15 cellular contexts compared by ENCODE assay signal in genomic region chr11:14687943-14688627, GRCh38. TPM values are rescaled to one million over a fixed set of nuclear protein-coding genes. Genes with fewer than 3 reads are reported as not detected.
DNase-seq lines count a peak whose midpoint lies in the region; ATAC-seq and TF ChIP-seq lines count a peak whose summit lies in the region.
"Had no signal": no experiment of that assay in that cellular context is flagged by ENCODE, and none has a peak within 500 bp of the region (broad histone marks: within the 10 kb centered on the region; RNA-seq: fewer than 3 reads in every experiment).

No MANE protein-coding gene starts in this region.

- intact Hi-C loops in CD8-positive, alpha-beta T cell (cut with DNase I, micrococcal nuclease) = no loop called here
- intact Hi-C loops in testis (cut with DNase I; ENCODE audit: low total_unique reads) = no loop called here

- H3K9me3 Mint-ChIP-seq in CD4-positive, CD25-positive, alpha-beta regulatory T cell = peaks cover 0 to 6% (median 3%) of the 10 kb centered on the region in 7 donors
- H3K9me3 Mint-ChIP-seq in CD8-positive, alpha-beta T cell = peaks cover 24% of the 10 kb centered on the region

- no peaks in the 10 kb centered on the region for H3K27me3 ChIP-seq in CD4-positive, CD25-positive, alpha-beta regulatory T cell (ENCODE audit: control insufficient read depth, insufficient read depth, low read length)
- no peaks in the 10 kb centered on the region for H3K27me3 ChIP-seq in CD8-positive, alpha-beta T cell (ENCODE audit: insufficient read depth, low read length)
- no peaks in the 10 kb centered on the region for H3K27me3 ChIP-seq in endocrine pancreas (ENCODE audit: control insufficient read depth, insufficient read depth, low read length)
- no peaks in the 10 kb centered on the region for H3K27me3 ChIP-seq in testis
- H3K27me3 ChIP-seq: ascending aorta, BLaER1, thyroid gland had no signal

- peaks cover 20% of the 10 kb centered on the region for H3K36me3 ChIP-seq in CD4-positive, CD25-positive, alpha-beta regulatory T cell (ENCODE audit: control insufficient read depth, insufficient read depth, low read length)
- peaks cover 6% of the 10 kb centered on the region for H3K36me3 ChIP-seq in CD8-positive, alpha-beta T cell (ENCODE audit: insufficient read depth, low read length)
- H3K36me3 ChIP-seq in endocrine pancreas (ENCODE audit: control insufficient read depth, insufficient read depth, low read length) (peaks cover 1% of the 10 kb centered on the region), testis (ENCODE audit: low read depth, missing control alignments) (no peaks in the 10 kb centered on the region)
- H3K36me3 ChIP-seq: ascending aorta, lower lobe of right lung, thyroid gland had no signal

- peak overlapping the region in 2 of 3 donors; percentile 18 to 47 for H3K27ac Mint-ChIP-seq in CD4-positive, CD25-positive, alpha-beta regulatory T cell
- peak overlapping the region; percentile 33 for H3K27ac Mint-ChIP-seq in CD8-positive, alpha-beta T cell

- TF ChIP-seq POLR2A in testis (IDR thresholded peaks at IDR 0.05) = no peak

- 87 to 92% methylated on average over 2 of the region's 2 CpGs for WGBS in testis, 2 donors

- H3K9me3 ChIP-seq in CD4-positive, CD25-positive, alpha-beta regulatory T cell (ENCODE audit: control insufficient read depth in 2 of 2, low read length in 2 of 2) = peaks cover 5 to 6% of the 10 kb centered on the region in 2 experiments
- H3K9me3 ChIP-seq in CD8-positive, alpha-beta T cell (ENCODE audit: low read length) = peaks cover 6% of the 10 kb centered on the region
- peaks cover 3% of the 10 kb centered on the region for H3K9me3 ChIP-seq in endocrine pancreas (ENCODE audit: control insufficient read depth, low read length)
- H3K9me3 ChIP-seq in testis = no peaks in the 10 kb centered on the region
- H3K9me3 ChIP-seq: lower lobe of right lung, thyroid gland had no signal

- H3K27ac ChIP-seq in CD4-positive, CD25-positive, alpha-beta regulatory T cell (ENCODE audit: insufficient read depth, low read length, poor library complexity, severe bottlenecking) = no peak overlapping the region
- H3K27ac ChIP-seq in CD8-positive, alpha-beta T cell (ENCODE audit: low read depth, low read length) = no peak overlapping the region
- H3K27ac ChIP-seq in testis = no peak overlapping the region
- H3K27ac ChIP-seq: ascending aorta, BLaER1, lower lobe of right lung, skin epidermis, thyroid gland had no signal

- no peaks in the 10 kb centered on the region for H3K27me3 Mint-ChIP-seq in CD4-positive, CD25-positive, alpha-beta regulatory T cell
- no peaks in the 10 kb centered on the region for H3K27me3 Mint-ChIP-seq in CD8-positive, alpha-beta T cell (ENCODE audit: low read depth)

- H3K4me3 ChIP-seq in CD4-positive, CD25-positive, alpha-beta regulatory T cell (ENCODE audit: low read depth, low read length) = no peak overlapping the region
- no peak overlapping the region for H3K4me3 ChIP-seq in CD8-positive, alpha-beta T cell (ENCODE audit: low read depth, low read length)
- peak overlapping the region; percentile 42 for H3K4me3 ChIP-seq in endocrine pancreas (ENCODE audit: control insufficient read depth, insufficient read depth, low read length)
- H3K4me3 ChIP-seq in testis = no peak overlapping the region
- H3K4me3 ChIP-seq: ascending aorta, BLaER1, lower lobe of right lung, skin epidermis, thyroid gland had no signal

- DNase-seq in CD4-positive, CD25-positive, alpha-beta regulatory T cell = no peak
- no peak for DNase-seq in CD8-positive, alpha-beta T cell
- DNase-seq in NCI-H460 (ENCODE audit: extremely low read depth, low read depth) (peak; percentile 13), testis (no peak)
- DNase-seq: activated CD8-positive, alpha-beta memory T cell treated with anti-CD3 and anti-CD28 coated beads for 24 hours; lower lobe of right lung; NCI-H1048; stimulated activated CD4-positive, alpha-beta T cell treated with anti-CD3 and anti-CD28 coated beads, Interleukin-4, amount 100 ng/mL, for 4 hours; thyroid gland had no signal

- no peak for ATAC-seq in CD4-positive, CD25-positive, alpha-beta regulatory T cell (ENCODE audit: low read depth in 2 of 2)
- peak; percentile 51 for ATAC-seq in CD8-positive, alpha-beta T cell
- no peak for ATAC-seq in GM18868 (IDR thresholded peaks at IDR 0.05; ENCODE audit: unreplicated experiment)
- no peak for ATAC-seq in GM19324 (IDR thresholded peaks at IDR 0.05; ENCODE audit: low FRiP score, unreplicated experiment)
- ATAC-seq: lower lobe of right lung had no signal

- CTCF ChIA-PET in CD8-positive, alpha-beta T cell (lab: Charles Lee) = interaction anchor here (0.5 to 1.3 kb wide), 2 partner anchors 16 to 144 kb away, joined by 3 to 4 read pairs; no protein-coding TSS in a partner anchor

- H3K4me3 Mint-ChIP-seq in CD4-positive, CD25-positive, alpha-beta regulatory T cell = peak overlapping the region in 1 of 4 donors; percentile 48
- H3K4me3 Mint-ChIP-seq in CD8-positive, alpha-beta T cell = no peak overlapping the region

- H3K4me1 Mint-ChIP-seq in CD4-positive, CD25-positive, alpha-beta regulatory T cell = peaks cover 42 to 65% (median 46%) of the 10 kb centered on the region in 4 donors
- peaks cover 59% of the 10 kb centered on the region for H3K4me1 Mint-ChIP-seq in CD8-positive, alpha-beta T cell (ENCODE audit: low read depth)

- TF ChIP-seq CTCF in CD8-positive, alpha-beta T cell (IDR thresholded peaks at IDR 0.05) = no peak
- TF ChIP-seq CTCF in testis (IDR thresholded peaks at IDR 0.05) = no peak

- POLR2A ChIA-PET in CD8-positive, alpha-beta T cell (lab: Charles Lee) = interaction anchor here (0.6 to 1.1 kb wide), 2 partner anchors 77 to 239 kb away, joined by 3 to 7 read pairs; no protein-coding TSS in a partner anchor

- H3K4me1 ChIP-seq in CD4-positive, CD25-positive, alpha-beta regulatory T cell (ENCODE audit: control insufficient read depth, insufficient read depth, low read length, poor library complexity, severe bottlenecking) = peaks cover 3% of the 10 kb centered on the region
- H3K4me1 ChIP-seq in CD8-positive, alpha-beta T cell (ENCODE audit: insufficient read depth, low read length) = peaks cover 23% of the 10 kb centered on the region
- H3K4me1 ChIP-seq in endocrine pancreas (ENCODE audit: control insufficient read depth, insufficient read depth, low read length) = peaks cover 9% of the 10 kb centered on the region
- no peaks in the 10 kb centered on the region for H3K4me1 ChIP-seq in testis
- H3K4me1 ChIP-seq: ascending aorta, lower lobe of right lung, thyroid gland had no signal

- peaks cover 25% of the 10 kb centered on the region for H3K36me3 Mint-ChIP-seq in CD4-positive, CD25-positive, alpha-beta regulatory T cell
- peaks cover 56% of the 10 kb centered on the region for H3K36me3 Mint-ChIP-seq in CD8-positive, alpha-beta T cell

- no peak overlapping the region for H3K9ac ChIP-seq in endocrine pancreas (ENCODE audit: control insufficient read depth, insufficient read depth, low read length)
- H3K9ac ChIP-seq: BLaER1 had no signal

RNA-seq across cellular contexts. Expression of gene PDE3B, which starts 44.5 kb away (rescaled TPM):
- total RNA-seq in CD4-positive, CD25-positive, alpha-beta regulatory T cell = 99.5 TPM
- 10 to 100 TPM; 32.8 to 62.4 (median 49.1) TPM for polyA plus RNA-seq in CD4-positive, CD25-positive, alpha-beta regulatory T cell
- total RNA-seq in CD8-positive, alpha-beta T cell = 100 to 1,000 TPM; 144 to 146 TPM
- 22.0 and 25.2 TPM in 2 replicates for total RNA-seq in NCI-H460 (2014; rRNA removed; shearing (Covaris generic))
- 12.8 and 26.5 TPM in 2 replicates for polyA plus RNA-seq in NCI-H460 (2014; cell fraction: nucleus; rRNA removed)
- 10 to 100 TPM; 25.8 to 39.5 TPM for total RNA-seq in testis
- 22.3 TPM for polyA plus RNA-seq in testis (ENCODE audit: insufficient read depth, low read depth, low replicate concordance)
